15 cellular contexts compared by ENCODE assay signal in the genomic region with DNA sequence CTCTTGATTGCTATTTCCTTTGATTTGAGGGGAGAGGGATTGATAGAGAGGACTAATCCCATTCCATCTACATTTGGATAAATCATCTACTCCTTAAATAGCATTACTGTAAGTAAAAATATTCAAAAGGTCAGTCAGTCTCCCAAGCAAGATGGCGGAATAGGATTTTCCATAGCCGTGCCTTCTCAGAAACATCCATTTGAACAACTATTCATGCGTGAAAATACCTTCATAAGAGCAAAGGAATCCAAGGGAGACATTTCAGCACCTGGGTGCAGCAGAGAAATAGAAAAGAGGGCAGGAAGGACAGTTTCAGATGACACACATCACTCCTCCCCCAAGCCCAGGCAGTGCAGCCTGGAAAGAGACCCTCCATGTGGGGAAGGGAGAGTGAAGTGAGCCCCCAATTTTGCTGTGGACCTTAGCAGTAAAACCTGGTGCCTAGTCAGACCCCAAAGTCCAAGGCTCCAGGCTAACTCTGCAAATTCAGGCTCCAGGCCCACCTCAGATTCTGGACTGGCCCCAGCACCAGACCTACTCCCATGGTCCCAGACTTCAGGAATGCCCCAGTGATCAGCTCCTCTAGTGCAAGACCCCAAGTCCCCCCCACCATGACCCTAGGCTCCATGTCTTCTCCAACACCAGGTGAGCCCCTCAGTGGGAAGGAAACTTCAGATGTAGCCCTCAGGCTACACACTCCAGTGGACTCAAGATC.
DNase-seq lines count a peak whose midpoint lies in the region; ATAC-seq, FAIRE-seq and TF ChIP-seq lines count a peak whose summit lies in the region.
"Had no signal": no experiment of that assay in that cellular context is flagged by ENCODE, and none has a peak within 500 bp of the region (broad histone marks: within the 10 kb centered on the region; RNA-seq: fewer than 3 reads in every experiment).

No MANE protein-coding gene starts in this region.

- H3K4me1 Mint-ChIP-seq in effector memory CD8-positive, alpha-beta T cell (ENCODE audit: low read depth in 2 of 2): peaks cover under 1% of the 10 kb centered on the region in 2 donors

- no peak overlapping the region for H3K27ac ChIP-seq in dorsolateral prefrontal cortex
- H3K27ac ChIP-seq: BLaER1 treated with 17β-estradiol and CSF1 and Interleukin-3, amounts not matched to agents 10 nM and 100 nM had no signal

- ATAC-seq in left cardiac atrium (no peak), HG02870 (IDR thresholded peaks at IDR 0.05; ENCODE audit: unreplicated experiment) (no peak)
- ATAC-seq in effector memory CD8-positive, alpha-beta T cell (replicated peaks): no peak

- DNase-seq in cardiac septum (ENCODE audit: low spot score) (peak; percentile 58), left cardiac atrium (no peak), RCC 7860 (ENCODE audit: low spot score) (peak; percentile 34), mesenteric fat pad (ENCODE audit: low spot score) (peak; percentile 39), ureter (ENCODE audit: low spot score) (peak; percentile 17), dorsolateral prefrontal cortex (no peak)
- no peak for DNase-seq in effector memory CD8-positive, alpha-beta T cell
- DNase-seq: ACHN; Calu3; CD4-positive, CD25-positive, alpha-beta regulatory T cell; DMS 273 treated with DMSO at 0.1 percent for 48 hours had no signal

- no peak for TF ChIP-seq CTCF in dorsolateral prefrontal cortex (IDR thresholded peaks at IDR 0.05 in 54 of 56, conservative IDR thresholded peaks at IDR 0.05 in 2 of 56; ENCODE audit: low read depth in 1 of 56, partially characterized antibody in 56 of 56)

- intact Hi-C loops in cardiac septum (cut with DNase I) (no loop called here), left cardiac atrium (cut with DNase I) (no loop called here), dorsolateral prefrontal cortex (cut with DNase I) (no loop called here)

- H3K36me3 Mint-ChIP-seq in effector memory CD8-positive, alpha-beta T cell (ENCODE audit: insufficient read depth): peaks cover 2% of the 10 kb centered on the region
- H3K36me3 Mint-ChIP-seq: CD4-positive, CD25-positive, alpha-beta regulatory T cell had no signal

- H3K4me3 Mint-ChIP-seq in effector memory CD8-positive, alpha-beta T cell: no peak overlapping the region
- H3K4me3 Mint-ChIP-seq: CD4-positive, CD25-positive, alpha-beta regulatory T cell had no signal

- peak; percentile 55 for FAIRE-seq in RCC 7860 (lab: Jason Lieb, UNC)
- FAIRE-seq: H1 had no signal

- H3K27me3 Mint-ChIP-seq in effector memory CD8-positive, alpha-beta T cell: peaks cover 31 to 37% of the 10 kb centered on the region in 2 donors

- no peak overlapping the region for H3K4me3 ChIP-seq in dorsolateral prefrontal cortex
- H3K4me3 ChIP-seq: BLaER1 treated with 17β-estradiol and CSF1 and Interleukin-3, amounts not matched to agents 10 nM and 100 nM; HAP-1 had no signal

- H3K27me3 ChIP-seq in dorsolateral prefrontal cortex: peaks cover 0 to 23% (median 0%) of the 10 kb centered on the region in 45 donors
- H3K27me3 ChIP-seq: BLaER1 treated with 17β-estradiol and CSF1 and Interleukin-3, amounts not matched to agents 10 nM and 100 nM had no signal

- H3K27ac Mint-ChIP-seq in effector memory CD8-positive, alpha-beta T cell: no peak overlapping the region
- H3K27ac Mint-ChIP-seq: CD4-positive, CD25-positive, alpha-beta regulatory T cell had no signal

- H3K9me3 Mint-ChIP-seq in effector memory CD8-positive, alpha-beta T cell: no peaks in the 10 kb centered on the region

Comparison
In these comparisons a context has a peak if more than half of its experiments do, and no peak if none do; other contexts are left out.
1. DNase-seq: peak in cardiac septum (single experiment), RCC 7860 (single experiment), mesenteric fat pad (single experiment) and ureter (single experiment); none in left cardiac atrium (single experiment), dorsolateral prefrontal cortex (0 of 10) and effector memory CD8-positive, alpha-beta T cell (0 of 3).